ENCODE assay signal across 8 cellular contexts in the genomic region with DNA sequence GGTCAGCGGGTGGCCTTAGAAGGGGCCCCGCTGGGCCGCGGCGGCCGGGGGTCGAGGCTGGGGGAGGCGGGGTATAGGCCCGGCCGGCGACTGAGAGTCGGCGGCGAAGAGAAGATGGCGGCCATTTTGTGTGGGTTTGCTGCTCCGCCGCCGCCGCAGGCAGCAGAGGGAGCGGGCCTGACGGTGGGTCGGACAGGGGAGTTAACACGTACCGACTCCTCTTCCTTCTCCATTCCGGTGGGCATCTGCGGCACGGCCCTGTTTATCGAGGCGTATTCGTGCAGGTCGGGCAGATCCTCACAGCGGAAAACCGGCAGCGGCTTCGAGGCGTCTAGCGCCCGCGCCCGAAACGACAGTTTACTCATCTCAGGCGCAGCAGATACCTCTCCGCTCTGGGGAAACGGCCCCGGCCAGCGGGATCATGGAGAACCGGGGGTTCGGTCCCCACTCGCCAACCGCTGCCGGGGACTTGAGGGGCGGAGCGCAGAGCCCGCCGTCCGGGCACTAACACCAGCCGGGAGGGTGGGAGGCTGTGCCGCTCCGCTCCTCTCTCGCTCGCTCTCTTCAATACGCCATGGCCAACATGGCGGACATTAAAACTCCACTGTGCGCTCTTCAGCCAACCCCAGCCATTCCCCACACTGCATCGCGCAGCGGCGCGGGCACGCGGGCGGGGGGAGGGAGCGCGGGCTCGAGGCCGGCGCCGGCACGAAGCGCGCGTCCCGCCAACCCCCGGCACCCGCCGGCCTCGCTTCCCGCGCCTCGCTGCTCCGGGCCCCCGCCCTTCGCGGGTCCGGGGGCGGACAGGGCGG. TPM values are rescaled to one million over a fixed set of nuclear protein-coding genes. Genes with fewer than 3 reads are reported as not detected.
DNase-seq lines count a peak whose midpoint lies in the region; ATAC-seq, FAIRE-seq and TF ChIP-seq lines count a peak whose summit lies in the region.

A gene with protein sequence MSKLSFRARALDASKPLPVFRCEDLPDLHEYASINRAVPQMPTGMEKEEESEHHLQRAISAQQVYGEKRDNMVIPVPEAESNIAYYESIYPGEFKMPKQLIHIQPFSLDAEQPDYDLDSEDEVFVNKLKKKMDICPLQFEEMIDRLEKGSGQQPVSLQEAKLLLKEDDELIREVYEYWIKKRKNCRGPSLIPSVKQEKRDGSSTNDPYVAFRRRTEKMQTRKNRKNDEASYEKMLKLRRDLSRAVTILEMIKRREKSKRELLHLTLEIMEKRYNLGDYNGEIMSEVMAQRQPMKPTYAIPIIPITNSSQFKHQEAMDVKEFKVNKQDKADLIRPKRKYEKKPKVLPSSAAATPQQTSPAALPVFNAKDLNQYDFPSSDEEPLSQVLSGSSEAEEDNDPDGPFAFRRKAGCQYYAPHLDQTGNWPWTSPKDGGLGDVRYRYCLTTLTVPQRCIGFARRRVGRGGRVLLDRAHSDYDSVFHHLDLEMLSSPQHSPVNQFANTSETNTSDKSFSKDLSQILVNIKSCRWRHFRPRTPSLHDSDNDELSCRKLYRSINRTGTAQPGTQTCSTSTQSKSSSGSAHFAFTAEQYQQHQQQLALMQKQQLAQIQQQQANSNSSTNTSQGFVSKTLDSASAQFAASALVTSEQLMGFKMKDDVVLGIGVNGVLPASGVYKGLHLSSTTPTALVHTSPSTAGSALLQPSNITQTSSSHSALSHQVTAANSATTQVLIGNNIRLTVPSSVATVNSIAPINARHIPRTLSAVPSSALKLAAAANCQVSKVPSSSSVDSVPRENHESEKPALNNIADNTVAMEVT (minus strand): TSS at position 608 of the 812 bp plus-strand sequence. CDS start 243 bp downstream, at position 365.

- H3K4me3 Mint-ChIP-seq in CD8-positive, alpha-beta memory T cell, result peak within 1 kb of the TSS; percentile 95 to 98 (median 97)

- TF ChIP-seq CTCF in endothelial cell of umbilical vein (IDR thresholded peaks at IDR 0.05; ENCODE audit: extremely low read depth in 1 of 2, insufficient read depth in 1 of 2, low read depth in 1 of 2, low read length in 2 of 2), result no peak

- H3K79me2 ChIP-seq in endothelial cell of umbilical vein (ENCODE audit: control insufficient read depth, insufficient read depth, low read length), result peaks cover 42% of the 10 kb centered on the region

- H4K20me1 ChIP-seq in endothelial cell of umbilical vein (replicated peaks; ENCODE audit: control insufficient read depth, extremely low read depth, insufficient read depth, low read length), result peaks cover 6% of the 10 kb centered on the region

- H3K4me1 ChIP-seq in CD8-positive, alpha-beta memory T cell (ENCODE audit: insufficient read depth, low read length), result peaks cover 57% of the 10 kb centered on the region
- H3K4me1 ChIP-seq in endothelial cell of umbilical vein (ENCODE audit: control insufficient read depth, extremely low read depth, insufficient read depth, low read length), result peaks cover 17% of the 10 kb centered on the region

- ATAC-seq in GM19395 (IDR thresholded peaks at IDR 0.05; ENCODE audit: unreplicated experiment) (peak; percentile 69), HG03558 (IDR thresholded peaks at IDR 0.05; ENCODE audit: extremely low read depth, unreplicated experiment) (peak; percentile 43)

- peak; percentile 80 to 95 (median 89) for DNase-seq in CD8-positive, alpha-beta memory T cell
- DNase-seq in NOMO-1 treated with DMSO at 0.1 percent for 48 hours (lab: John Stamatoyannopoulos, UW; ENCODE audit: unreplicated experiment) (peak; percentile 68), endothelial cell of umbilical vein (ENCODE audit: low read depth, low spot score) (peak; percentile 88), middle frontal gyrus (ENCODE audit: extremely low spot score, low spot score) (peak; percentile 80)
- DNase-seq in activated CD8-positive, alpha-beta memory T cell treated with anti-CD3 and anti-CD28 coated beads, Interleukin-2, amount 50 U/mL, for 4 hours, result peak; percentile 87
- peak; percentile 70 to 74 for DNase-seq in stimulated activated CD8-positive, alpha-beta memory T cell treated with anti-CD3 and anti-CD28 coated beads, Interleukin-2, amount 100 ng/mL, for 48 hours (ENCODE audit: low read depth in 2 of 2)

- dilution Hi-C loops in endothelial cell of umbilical vein (cut with MboI; ENCODE audit: extremely low pct_ligation_motif_present, low sequenced_read_pairs), result no loop called here

- POLR2A ChIA-PET in CD8-positive, alpha-beta memory T cell (lab: Charles Lee), result interaction anchor here (1.0 to 2.5 kb wide), 9 partner anchors 10 to 113 kb away, joined by 3 to 18 read pairs (median 5); a partner anchor contains a TSS
- POLR2A ChIA-PET in endothelial cell of umbilical vein (lab: Charles Lee), result no interaction called here

- TF ChIP-seq POLR2A in endothelial cell of umbilical vein (IDR thresholded peaks at IDR 0.05; ENCODE audit: low read depth, low read length), result peak; percentile 97

- no peaks in the 10 kb centered on the region for H3K27me3 ChIP-seq in CD8-positive, alpha-beta memory T cell (ENCODE audit: insufficient read depth, low read length, poor library complexity, severe bottlenecking)
- no peaks in the 10 kb centered on the region for H3K27me3 ChIP-seq in endothelial cell of umbilical vein (ENCODE audit: control insufficient read depth in 2 of 2, insufficient read depth in 2 of 2, low read length in 2 of 2)

- CTCF ChIA-PET in CD8-positive, alpha-beta memory T cell (lab: Charles Lee), result interaction anchor here (1.0 to 3.1 kb wide), 26 partner anchors 10 to 662 kb away, joined by 3 to 21 read pairs (median 7); a partner anchor contains a TSS
- CTCF ChIA-PET in endothelial cell of umbilical vein (lab: Charles Lee), result interaction anchor here (0.8 to 5.2 kb wide), 16 partner anchors 10 to 156 kb away, joined by 3 to 60 read pairs (median 6); no protein-coding TSS in a partner anchor

- peaks cover 0 to 4% of the 10 kb centered on the region in 2 donors for H3K27me3 Mint-ChIP-seq in CD8-positive, alpha-beta memory T cell

- peak within 1 kb of the TSS; percentile 99 to 100 (median 100) for H3K27ac Mint-ChIP-seq in CD8-positive, alpha-beta memory T cell

- no peaks in the 10 kb centered on the region for H3K9me3 ChIP-seq in CD8-positive, alpha-beta memory T cell (ENCODE audit: low read length)
- H3K9me3 ChIP-seq in endothelial cell of umbilical vein (replicated peaks; ENCODE audit: control insufficient read depth, insufficient read depth, low read length), result no peaks in the 10 kb centered on the region

- peak; percentile 46 for FAIRE-seq in endothelial cell of umbilical vein (lab: Jason Lieb, UNC)

- H3K9ac ChIP-seq in endothelial cell of umbilical vein (replicated peaks; ENCODE audit: extremely low read depth, insufficient read depth, low read length), result peak within 1 kb of the TSS; percentile 99

- H3K4me2 ChIP-seq in endothelial cell of umbilical vein (ENCODE audit: insufficient read depth, low read length), result peak within 1 kb of the TSS; percentile 99

- H3K4me1 Mint-ChIP-seq in CD8-positive, alpha-beta memory T cell, result peaks cover 61 to 74% (median 72%) of the 10 kb centered on the region in 3 donors

- H3K9me1 ChIP-seq in endothelial cell of umbilical vein (replicated peaks; ENCODE audit: control insufficient read depth, extremely low read depth, insufficient read depth, low read length), result no peaks in the 10 kb centered on the region

- intact Hi-C loops in endothelial cell of umbilical vein (cut with micrococcal nuclease), result loop anchor here (1.0 to 5.0 kb wide), 8 partner anchors 22 to 662 kb away; a partner anchor contains a TSS

- peak within 1 kb of the TSS; percentile 100 for H3K27ac ChIP-seq in CD8-positive, alpha-beta memory T cell (ENCODE audit: low read depth, low read length)
- H3K27ac ChIP-seq in endothelial cell of umbilical vein (ENCODE audit: insufficient read depth, low read depth, low read length), result peak within 1 kb of the TSS; percentile 93

- BruUV-seq in endothelial cell of umbilical vein (replicated peaks; lab: Mats Ljungman, UMichigan), result TSS peak; percentile 57

- H3K36me3 Mint-ChIP-seq in CD8-positive, alpha-beta memory T cell, result peaks cover 0 to 36% (median 8%) of the 10 kb centered on the region in 3 donors

- H3K9me3 Mint-ChIP-seq in CD8-positive, alpha-beta memory T cell, result no peaks in the 10 kb centered on the region

- H3K36me3 ChIP-seq in CD8-positive, alpha-beta memory T cell (ENCODE audit: insufficient read depth, low read length), result peaks cover 5% of the 10 kb centered on the region
- peaks cover 0 to 5% of the 10 kb centered on the region in 2 experiments for H3K36me3 ChIP-seq in endothelial cell of umbilical vein (ENCODE audit: control insufficient read depth in 2 of 2, extremely low read depth in 1 of 2, insufficient read depth in 2 of 2, low read length in 2 of 2)

- peak within 1 kb of the TSS; percentile 99 for H3K4me3 ChIP-seq in CD8-positive, alpha-beta memory T cell (ENCODE audit: low read length)
- H3K4me3 ChIP-seq in endothelial cell of umbilical vein (replicated peaks in 1 of 3; ENCODE audit: insufficient read depth in 1 of 3, low read depth in 1 of 3, low read length in 3 of 3), result peak within 1 kb of the TSS; percentile 75 to 90 (median 89)

- peak within 1 kb of the TSS; percentile 4 for H2AFZ ChIP-seq in endothelial cell of umbilical vein (ENCODE audit: low read depth, low read length)

TF ChIP-seq in endothelial cell of umbilical vein, 7 proteins besides CTCF, POLR2A, EP300 and RAD21 (continues in another document):
- TF ChIP-seq EZH2 (IDR thresholded peaks at IDR 0.05; ENCODE audit: borderline replicate concordance, low read depth, low read length, severe bottlenecking) (no peak), JUN (IDR thresholded peaks at IDR 0.05; ENCODE audit: borderline replicate concordance, insufficient read depth, insufficient read length, low read depth) (no peak), GATA2 (IDR thresholded peaks at IDR 0.05; ENCODE audit: insufficient read depth, insufficient read length, low read depth, low read length) (no peak), FOS (IDR thresholded peaks at IDR 0.05; ENCODE audit: borderline replicate concordance, insufficient read depth, low read length) (no peak), MYC (IDR thresholded peaks at IDR 0.05; ENCODE audit: low read depth, low read length) (peak; percentile 82), POLR2AphosphoS5 (IDR thresholded peaks at IDR 0.05; ENCODE audit: insufficient read depth, low read depth, low read length) (peak; percentile 88)

RNA-seq across cellular contexts. Expression of the gene that starts here (rescaled TPM):
- 10 to 100 TPM; 40.9 to 41.3 TPM for total RNA-seq in CD8-positive, alpha-beta memory T cell
- 45.3 TPM for polyA plus RNA-seq in CD8-positive, alpha-beta memory T cell
- total RNA-seq in endothelial cell of umbilical vein, result 27.9 and 28.5 TPM in 2 replicates
- polyA plus RNA-seq in endothelial cell of umbilical vein, result 39.0 and 47.0 TPM in 2 replicates
- 25.2 and 26.5 TPM in 2 replicates for polyA plus RNA-seq in endothelial cell of umbilical vein (2011; cell fraction: cytosol; rRNA removed)
- 86.7 and 87.4 TPM in 2 replicates for polyA plus RNA-seq in endothelial cell of umbilical vein (2011; cell fraction: nucleus; rRNA removed)
- 14.7 and 16.5 TPM in 2 replicates for polyA plus RNA-seq in endothelial cell of umbilical vein (2012)
- polyA minus RNA-seq in endothelial cell of umbilical vein, result 117 and 137 TPM in 2 replicates
- 11.3 TPM for polyA minus RNA-seq in endothelial cell of umbilical vein (2011; cell fraction: cytosol; rRNA and poly(A)+ RNA removed)
- 150 and 202 TPM in 2 replicates for polyA minus RNA-seq in endothelial cell of umbilical vein (2011; cell fraction: nucleus; rRNA and poly(A)+ RNA removed)

Comparison
In these comparisons a context has a peak if more than half of its experiments do, and no peak if none do; other contexts are left out.
1. Peak in every context shown above with its lines: DNase-seq, ATAC-seq, H3K4me3 ChIP-seq and H3K27ac ChIP-seq.